Comparison of ENCODE assay signal across 1 cellular context in genomic region chr20:58140787-58141396, GRCh38.
TF ChIP-seq lines count a peak whose summit lies in the region.

No MANE protein-coding gene starts in this region.

TF ChIP-seq in HepG2, 621 proteins besides CTCF, POLR2A, EP300 and RAD21:
- TF ChIP-seq DR1 (CRISPR knock-in tag; IDR thresholded peaks at IDR 0.05) (no peak), ATF3 (CRISPR knock-in tag; IDR thresholded peaks at IDR 0.05) (no peak), SRF (IDR thresholded peaks at IDR 0.05; ENCODE audit: low read depth, low read length) (no peak), ZNF484 (CRISPR knock-in tag; IDR thresholded peaks at IDR 0.05; ENCODE audit: borderline replicate concordance, low read depth) (no peak)
